10 cellular contexts compared by ENCODE assay signal in the genomic region with DNA sequence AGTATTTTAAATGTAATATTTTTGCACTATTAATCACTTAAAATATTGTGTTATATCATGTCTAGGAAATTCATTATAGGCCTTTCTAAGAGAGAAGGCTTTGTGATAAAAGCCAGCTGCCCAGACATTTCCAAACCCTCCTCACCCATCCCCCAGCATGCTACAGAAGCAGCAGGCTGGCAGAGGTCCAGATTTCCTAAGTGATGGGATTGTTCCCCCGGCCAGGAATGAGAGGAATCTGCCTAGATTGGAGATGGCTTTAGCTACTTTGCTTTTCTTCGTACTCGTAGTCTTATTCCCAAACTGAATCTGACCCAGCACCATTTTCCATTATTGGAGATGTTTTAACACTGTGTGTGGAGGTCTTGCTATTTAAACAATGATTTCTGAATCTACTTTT. TPM values are rescaled to one million over a fixed set of nuclear protein-coding genes. Genes with fewer than 3 reads are reported as not detected.
DNase-seq lines count a peak whose midpoint lies in the region; ATAC-seq, FAIRE-seq and TF ChIP-seq lines count a peak whose summit lies in the region.
"Had no signal": no experiment of that assay in that cellular context is flagged by ENCODE, and none has a peak within 500 bp of the region (broad histone marks: within the 10 kb centered on the region; RNA-seq: fewer than 3 reads in every experiment).

No MANE protein-coding gene starts in this region.

- H3K36me3 ChIP-seq in right lobe of liver (no peaks in the 10 kb centered on the region), HepG2 (replicated peaks in 1 of 2; ENCODE audit: control insufficient read depth in 1 of 2, insufficient read depth in 2 of 2, low read length in 2 of 2) (no peaks in the 10 kb centered on the region), iPS-20b (ENCODE audit: insufficient read depth, low read depth, low read length) (no peaks in the 10 kb centered on the region)

- DNase-seq in right lobe of liver (no peak), HepG2 (ENCODE audit: low spot score) (no peak)
- no peak for DNase-seq in activated effector memory CD4-positive, alpha-beta T cell treated with Interleukin-2 at 50 U/mL for 16 hours
- DNase-seq: activated T-cell treated with anti-CD3 and anti-CD28 coated beads for 4 hours; stimulated activated CD4-positive, alpha-beta T cell treated with anti-CD3 and anti-CD28 coated beads, Interleukin-1b, Interleukin-23, amount 100 ng/mL, for 48 hours had no signal

- H3K9me3 ChIP-seq in right lobe of liver (no peaks in the 10 kb centered on the region), HepG2 (ENCODE audit: low read length) (no peaks in the 10 kb centered on the region), iPS-20b (ENCODE audit: insufficient read depth, low read depth, low read length) (no peaks in the 10 kb centered on the region)

- no peak for TF ChIP-seq POLR2A in right lobe of liver (IDR thresholded peaks at IDR 0.05)
- TF ChIP-seq POLR2A in HepG2 (IDR thresholded peaks at IDR 0.05; ENCODE audit: insufficient read depth in 1 of 2, low read depth in 2 of 2, low read length in 2 of 2), result no peak

- TF ChIP-seq CTCF in right lobe of liver (IDR thresholded peaks at IDR 0.05) (no peak), HepG2 (CRISPR knock-in tag; IDR thresholded peaks at IDR 0.05) (no peak), WI38 (IDR thresholded peaks at IDR 0.05; ENCODE audit: low read depth, low read length) (no peak)

- H3K9ac ChIP-seq in HepG2 (ENCODE audit: insufficient read depth, low read depth, low read length) (no peak overlapping the region), iPS-20b (ENCODE audit: low read depth, low read length) (no peak overlapping the region)

- intact Hi-C loops in right lobe of liver (cut with DNase I), result no loop called here
- intact Hi-C loops in HepG2 (cut with micrococcal nuclease; ENCODE audit: unreplicated experiment), result no loop called here

- H2AFZ ChIP-seq in HepG2 (ENCODE audit: low read length), result no peak overlapping the region

- no peak for FAIRE-seq in HepG2 (lab: Jason Lieb, UNC)

- no peaks in the 10 kb centered on the region for H4K20me1 ChIP-seq in HepG2 (ENCODE audit: insufficient read depth, low read length)

- no peak overlapping the region for H3K27ac ChIP-seq in right lobe of liver
- H3K27ac ChIP-seq in HepG2 (ENCODE audit: extremely low read length, insufficient read depth, low read length), result no peak overlapping the region
- H3K27ac ChIP-seq in iPS-20b (ENCODE audit: low read length), result no peak overlapping the region

- BruUV-seq in HepG2 (replicated peaks; lab: Mats Ljungman, UMichigan), result no TSS peak

- H3K4me1 ChIP-seq in right lobe of liver (peaks cover 0 to 7% (median 3%) of the 10 kb centered on the region in 4 donors), HepG2 (ENCODE audit: insufficient read depth, low read length) (no peaks in the 10 kb centered on the region), iPS-20b (ENCODE audit: insufficient read depth, low read length) (peaks cover 53% of the 10 kb centered on the region)

- ATAC-seq in right lobe of liver (peak in 3 of 4 donors; percentile 6 to 26 (median 19)), HepG2 (no peak), GM21717 (IDR thresholded peaks at IDR 0.05; ENCODE audit: unreplicated experiment) (no peak), esophagus mucosa (no peak), GM19455 (IDR thresholded peaks at IDR 0.05; ENCODE audit: unreplicated experiment) (no peak)

- POLR2A ChIA-PET in HepG2 (lab: Yijun Ruan, JAX), result no interaction called here

- 52% methylated on average over 3 of the region's 3 CpGs for WGBS in right lobe of liver (ENCODE audit: insufficient coverage, low coverage, low lambda C conversion rate, missing lambda C conversion rate)
- 47% methylated on average over 3 of the region's 3 CpGs for WGBS in HepG2 (ENCODE audit: low lambda C conversion rate)

- in situ Hi-C loops in HepG2 (cut with HindIII; ENCODE audit: extremely low pct_ligation_motif_present, low pct_unique_long_range_greater_than_20kb), result no loop called here

- TF ChIP-seq RAD21 in HepG2 (CRISPR knock-in tag; IDR thresholded peaks at IDR 0.05), result no peak

- CTCF ChIA-PET in HepG2 (lab: Yijun Ruan, JAX; ENCODE audit: low intra/inter-chr PET ratio, low total read pairs), result no interaction called here

- no peak for TF ChIP-seq EP300 in HepG2 (IDR thresholded peaks at IDR 0.05; ENCODE audit: low read depth in 2 of 2, low read length in 2 of 2)
- no peak for TF ChIP-seq EP300 in HepG2 (CRISPR knock-in tag; IDR thresholded peaks at IDR 0.05; ENCODE audit: borderline replicate concordance)

- H3K4me2 ChIP-seq in HepG2 (ENCODE audit: low read depth, low read length), result no peak overlapping the region

- H3K4me3 ChIP-seq in right lobe of liver (no peak overlapping the region), HepG2 (replicated peaks in 1 of 3; ENCODE audit: insufficient read depth in 1 of 3, low read depth in 2 of 3, low read length in 3 of 3) (no peak overlapping the region), WI38 (ENCODE audit: low read depth, low read length) (peak overlapping the region; percentile 19; the same call in 1 of the 2 replicates), iPS-20b (ENCODE audit: low read length) (peak overlapping the region; percentile 27; the same call in 1 of the 2 replicates)

- H3K27me3 ChIP-seq in right lobe of liver (no peaks in the 10 kb centered on the region), HepG2 (ENCODE audit: control insufficient read depth in 1 of 2, insufficient read depth in 2 of 2, low read length in 2 of 2) (no peaks in the 10 kb centered on the region), iPS-20b (ENCODE audit: insufficient read depth, low read length) (peaks cover 8% of the 10 kb centered on the region)

- no peaks in the 10 kb centered on the region for H3K79me2 ChIP-seq in HepG2 (ENCODE audit: insufficient read depth, low read length)

TF ChIP-seq in HepG2, 621 proteins besides CTCF, POLR2A, EP300 and RAD21:
- TF ChIP-seq SUZ12 (IDR thresholded peaks at IDR 0.05; ENCODE audit: low read depth, low read length), result no peak
- TF ChIP-seq TOPORS (CRISPR knock-in tag; IDR thresholded peaks at IDR 0.05), result no peak
- TF ChIP-seq ZNF530 (CRISPR knock-in tag; IDR thresholded peaks at IDR 0.05; ENCODE audit: low read depth), result no peak
- no peak for TF ChIP-seq ZNF674 (CRISPR knock-in tag; IDR thresholded peaks at IDR 0.05; ENCODE audit: low read depth)
- TF ChIP-seq, protein P1, sequence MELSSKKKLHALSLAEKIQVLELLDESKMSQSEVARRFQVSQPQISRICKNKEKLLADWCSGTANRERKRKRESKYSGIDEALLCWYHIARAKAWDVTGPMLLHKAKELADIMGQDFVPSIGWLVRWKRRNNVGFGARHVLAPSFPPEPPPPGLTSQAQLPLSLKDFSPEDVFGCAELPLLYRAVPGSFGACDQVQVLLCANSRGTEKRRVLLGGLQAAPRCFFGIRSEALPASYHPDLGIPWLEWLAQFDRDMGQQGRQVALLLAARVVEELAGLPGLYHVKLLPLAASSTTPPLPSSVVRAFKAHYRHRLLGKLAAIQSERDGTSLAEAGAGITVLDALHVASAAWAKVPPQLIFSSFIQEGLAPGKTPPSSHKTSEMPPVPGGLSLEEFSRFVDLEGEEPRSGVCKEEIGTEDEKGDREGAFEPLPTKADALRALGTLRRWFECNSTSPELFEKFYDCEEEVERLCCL (CRISPR knock-in tag; IDR thresholded peaks at IDR 0.05; ENCODE audit: borderline replicate concordance), result no peak
- no peak for TF ChIP-seq KLF12 (CRISPR knock-in tag; IDR thresholded peaks at IDR 0.05; ENCODE audit: borderline replicate concordance)

RNA-seq across cellular contexts. Expression of gene CDK14, which starts 29.4 kb away (rescaled TPM):
- total RNA-seq in right lobe of liver (10 to 100 TPM; 12.6 to 28.7 (median 17.9) TPM), HepG2 (2016; rRNA removed; fragmentation: Illumina TruSeq; extraction: Trizol) (0.66 and 0.71 TPM in 2 replicates), esophagus mucosa (1.1 TPM)
- 1.3 and 1.9 TPM in 2 replicates for total RNA-seq in HepG2 (2016; cell fraction: cytosol; rRNA removed; fragmentation: Illumina TruSeq; extraction: Trizol; ENCODE audit: low read depth)
- 1.0 and 1.3 TPM in 2 replicates for total RNA-seq in HepG2 (2016; cell fraction: insoluble cytoplasmic fraction; rRNA removed; fragmentation: Illumina TruSeq; extraction: Trizol)
- 0.74 and 1.5 TPM in 2 replicates for total RNA-seq in HepG2 (2016; cell fraction: membrane; rRNA removed; fragmentation: Illumina TruSeq; extraction: Trizol)
- total RNA-seq in HepG2 (2016; cell fraction: nucleus; rRNA removed; fragmentation: Illumina TruSeq; extraction: Trizol), result 1.3 and 1.6 TPM in 2 replicates
- 0.16 and 0.26 TPM in 2 replicates for polyA plus RNA-seq in HepG2 (2011; rRNA removed)
- polyA plus RNA-seq in HepG2 (2011; cell fraction: cytosol; rRNA removed), result 0.07 and 0.14 TPM in 2 replicates
- polyA plus RNA-seq in HepG2 (2011; cell fraction: nucleus; rRNA removed), result 0.06 and 0.64 TPM in 2 replicates
- 0.27 and 0.28 TPM in 2 replicates for polyA plus RNA-seq in HepG2 (2012)
- 0.12 and 0.19 TPM in 2 replicates for polyA plus RNA-seq in HepG2 (2016; cell fraction: cytosol; fragmentation: Illumina TruSeq; extraction: Trizol; ENCODE audit: low read depth)
- 0.29 and 1.1 TPM in 2 replicates for polyA plus RNA-seq in HepG2 (2016; cell fraction: insoluble cytoplasmic fraction; fragmentation: Illumina TruSeq; extraction: Trizol; ENCODE audit: low read depth)
- polyA plus RNA-seq in HepG2 (2016; cell fraction: membrane; fragmentation: Illumina TruSeq; extraction: Trizol; ENCODE audit: low read depth), result 0.07 and 0.38 TPM in 2 replicates
- polyA plus RNA-seq in HepG2 (2016; cell fraction: nucleus; fragmentation: Illumina TruSeq; extraction: Trizol; ENCODE audit: insufficient read depth, low read depth), result 0.18 and 1.0 TPM in 2 replicates
- 0.32 and 39.9 TPM in 2 replicates for polyA minus RNA-seq in HepG2 (2011; rRNA and poly(A)+ RNA removed; ENCODE audit: low replicate concordance)
- 0.09 and 0.30 TPM in 2 replicates for polyA minus RNA-seq in HepG2 (2011; cell fraction: cytosol; rRNA and poly(A)+ RNA removed)
- 3.6 and 5.2 TPM in 2 replicates for polyA minus RNA-seq in HepG2 (2011; cell fraction: nucleus; rRNA and poly(A)+ RNA removed)

Comparison
In these comparisons a context has a peak if more than half of its experiments do, and no peak if none do; other contexts are left out.
1. ATAC-seq: peak in right lobe of liver (3 of 4); none in HepG2 (single experiment), GM21717 (single experiment), esophagus mucosa (single experiment) and GM19455 (single experiment).
2. H3K4me3 ChIP-seq: peak in WI38 (single experiment) and iPS-20b (single experiment); none in right lobe of liver (0 of 3) and HepG2 (0 of 3).